Comparison of ENCODE assay signal across 9 cellular contexts in genomic region chr1:64330839-64331238, GRCh38.
"Had no signal": no experiment of that assay in that cellular context is flagged by ENCODE, and none has a peak within 500 bp of the region (broad histone marks: within the 10 kb centered on the region; RNA-seq: fewer than 3 reads in every experiment).

No MANE protein-coding gene starts in this region.

- H2AFZ ChIP-seq: GM23248 had no signal

- H3K27ac Mint-ChIP-seq: HFFc6 had no signal

- H3K9ac ChIP-seq: GM23248 had no signal

- H3K36me3 ChIP-seq: HAP-1 had no signal

- DNase-seq: GM23248, H7, HFFc6, IMR-90, KG1 had no signal

- H3K4me3 Mint-ChIP-seq: HFFc6 had no signal

- H3K4me1 ChIP-seq: HAP-1 had no signal

- H3K4me3 ChIP-seq: GM23248, HAP-1, K562 had no signal

- FAIRE-seq: HTR-8/SVneo, K562 had no signal

- H3K9me3 ChIP-seq: HAP-1 had no signal

- ATAC-seq: HCT116, K562 had no signal

- H3K27ac ChIP-seq: GM23248 had no signal

- H3K9me3 Mint-ChIP-seq: HFFc6 had no signal
